1 cellular context compared by ENCODE assay signal in genomic region chr17:57293077-57293476, GRCh38.
TF ChIP-seq lines count a peak whose summit lies in the region.

No MANE protein-coding gene starts in this region.

TF ChIP-seq in GM23338, 12 proteins besides CTCF, POLR2A, EP300 and RAD21 (continued from another document):
- no peak for TF ChIP-seq ZNF462 (CRISPR knock-in tag; IDR thresholded peaks at IDR 0.05)
- no peak for TF ChIP-seq CREB1 (CRISPR knock-in tag; IDR thresholded peaks at IDR 0.05; ENCODE audit: low read depth)
- no peak for TF ChIP-seq ZNF331 (CRISPR knock-in tag; IDR thresholded peaks at IDR 0.05; ENCODE audit: low read depth)
- no peak for TF ChIP-seq ETS1 (IDR thresholded peaks at IDR 0.05)
